8 cellular contexts compared by ENCODE assay signal in the genomic region with DNA sequence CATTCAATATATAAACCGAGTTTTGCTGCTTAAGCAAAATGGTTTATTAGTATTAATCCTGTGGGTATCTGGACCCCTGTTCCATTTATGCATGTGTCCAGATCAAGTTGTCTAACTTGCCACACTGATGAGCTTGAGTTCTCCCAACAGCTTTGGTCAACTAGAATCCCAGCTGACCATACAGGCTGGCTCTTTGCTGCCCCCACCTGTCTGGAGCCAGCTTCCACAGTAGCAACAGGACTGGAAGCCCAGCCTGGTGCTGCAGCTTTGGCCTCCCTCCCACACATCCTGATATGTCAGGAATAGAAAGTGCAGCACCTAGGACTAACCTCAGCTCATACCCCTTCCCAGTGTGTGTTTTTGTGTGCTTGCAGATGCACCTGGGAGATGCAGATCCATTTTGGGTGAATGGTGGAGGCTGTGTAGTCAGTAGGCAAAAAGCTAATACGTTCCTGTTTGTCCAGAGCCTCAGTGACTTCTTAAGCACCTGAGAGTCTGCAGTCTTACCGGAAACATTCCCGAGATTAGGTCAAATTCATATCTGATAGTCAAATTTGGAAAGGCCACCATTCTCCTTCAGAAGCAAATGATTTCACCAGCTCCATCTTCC. TPM values are rescaled to one million over a fixed set of nuclear protein-coding genes. Genes with fewer than 3 reads are reported as not detected.
DNase-seq lines count a peak whose midpoint lies in the region; ATAC-seq, FAIRE-seq and TF ChIP-seq lines count a peak whose summit lies in the region.

No MANE protein-coding gene starts in this region.

- TF ChIP-seq CTCF in MCF 10A (IDR thresholded peaks at IDR 0.05; ENCODE audit: unreplicated experiment), result peak; percentile 62

- POLR2A ChIA-PET in MCF 10A (lab: Yijun Ruan, JAX), result interaction anchor here (1.0 kb wide), 1 partner anchor 142 kb away, joined by 4 read pairs; no protein-coding TSS in a partner anchor

- peak; percentile 84 for FAIRE-seq in GM18507 (lab: Jason Lieb, UNC)

- peak; percentile 86 for ATAC-seq in HG03139 (IDR thresholded peaks at IDR 0.05; ENCODE audit: unreplicated experiment)
- peak; percentile 78 for ATAC-seq in stimulated activated memory B cell treated with anti-CD40 and anti-IgM and Interleukin-4, amounts not matched to agents 10 μg/mL and 1 μg/mL and 100 μg/mL, for 72 hours

- no peaks in the 10 kb centered on the region for H3K36me3 Mint-ChIP-seq in MCF 10A (ENCODE audit: insufficient read depth, unreplicated experiment)
- no peaks in the 10 kb centered on the region for H3K36me3 Mint-ChIP-seq in stimulated activated memory B cell treated with anti-CD40 and anti-IgM and Interleukin-4, amounts not matched to agents 10 μg/mL and 1 μg/mL and 100 μg/mL, for 72 hours

- peak in 10 of 14 donors; percentile 4 to 48 (median 21) for DNase-seq in C1 segment of cervical spinal cord (lab: John Stamatoyannopoulos, UW)
- peak; percentile 15 for DNase-seq in GM18507 (ENCODE audit: extremely low spot score, insufficient read length, low read depth)
- DNase-seq in NCI-H82 treated with DMSO at 0.1 percent for 48 hours (lab: John Stamatoyannopoulos, UW; ENCODE audit: unreplicated experiment), result peak; percentile 62
- peak; percentile 72 for DNase-seq in MCF 10A (ENCODE audit: unreplicated experiment)
- peak; percentile 88 for DNase-seq in islet precursor cell
- no peak for DNase-seq in effector CD4-positive, alpha-beta T cell

- CTCF ChIA-PET in MCF 10A (lab: Yijun Ruan, JAX), result interaction anchor here (0.6 to 3.4 kb wide), 60 partner anchors 9 to 1680 kb away, joined by 3 to 65 read pairs (median 4); no protein-coding TSS in a partner anchor

- intact Hi-C loops in MCF 10A (cut with micrococcal nuclease), result loop anchor here (1.0 to 5.0 kb wide), 4 partner anchors 140 to 1530 kb away; no protein-coding TSS in a partner anchor

- H3K4me1 Mint-ChIP-seq in MCF 10A (ENCODE audit: insufficient read depth, unreplicated experiment), result no peaks in the 10 kb centered on the region
- H3K4me1 Mint-ChIP-seq in stimulated activated memory B cell treated with anti-CD40 and anti-IgM and Interleukin-4, amounts not matched to agents 10 μg/mL and 1 μg/mL and 100 μg/mL, for 72 hours, result no peaks in the 10 kb centered on the region

- no peak overlapping the region for H3K4me3 Mint-ChIP-seq in MCF 10A (ENCODE audit: unreplicated experiment)
- H3K4me3 Mint-ChIP-seq in stimulated activated memory B cell treated with anti-CD40 and anti-IgM and Interleukin-4, amounts not matched to agents 10 μg/mL and 1 μg/mL and 100 μg/mL, for 72 hours, result no peak overlapping the region

- no TSS peak for BruUV-seq in MCF 10A (replicated peaks; lab: Mats Ljungman, UMichigan)

- no peaks in the 10 kb centered on the region for H3K27me3 Mint-ChIP-seq in MCF 10A (ENCODE audit: insufficient read depth, unreplicated experiment)
- H3K27me3 Mint-ChIP-seq in stimulated activated memory B cell treated with anti-CD40 and anti-IgM and Interleukin-4, amounts not matched to agents 10 μg/mL and 1 μg/mL and 100 μg/mL, for 72 hours, result no peaks in the 10 kb centered on the region

- H3K9me3 Mint-ChIP-seq in MCF 10A (ENCODE audit: unreplicated experiment), result no peaks in the 10 kb centered on the region
- H3K9me3 Mint-ChIP-seq in stimulated activated memory B cell treated with anti-CD40 and anti-IgM and Interleukin-4, amounts not matched to agents 10 μg/mL and 1 μg/mL and 100 μg/mL, for 72 hours, result no peaks in the 10 kb centered on the region

- H3K27ac Mint-ChIP-seq in MCF 10A (ENCODE audit: low read depth, unreplicated experiment), result no peak overlapping the region
- H3K27ac Mint-ChIP-seq in stimulated activated memory B cell treated with anti-CD40 and anti-IgM and Interleukin-4, amounts not matched to agents 10 μg/mL and 1 μg/mL and 100 μg/mL, for 72 hours, result no peak overlapping the region

RNA-seq across cellular contexts. Expression of a gene that starts 40.9 kb away (rescaled TPM):
- total RNA-seq in MCF 10A (2022), result not detected in 2 replicates
